1 cellular context compared by ENCODE assay signal in genomic region chr1:179586107-179586823, GRCh38.
A peak's percentile ranks its signal among the peaks of the same experiment; 100 is the strongest.
TF ChIP-seq lines count a peak whose summit lies in the region.

No MANE protein-coding gene starts in this region.

TF ChIP-seq in HEK293, 187 proteins besides CTCF, POLR2A, EP300 and RAD21 (continued from another document and continues in another):
- TF ChIP-seq AEBP2 (tag by site-specific recombination; IDR thresholded peaks at IDR 0.05; ENCODE audit: borderline replicate concordance) (no peak), ZNF48 (tag by site-specific recombination; IDR thresholded peaks at IDR 0.05) (no peak), ZNF549 (tag by site-specific recombination; IDR thresholded peaks at IDR 0.05) (no peak), ZNF175 (tag by site-specific recombination; IDR thresholded peaks at IDR 0.05) (no peak), ZNF19 (tag by site-specific recombination; IDR thresholded peaks at IDR 0.05; ENCODE audit: low read depth) (no peak), ZNF18 (tag by site-specific recombination; IDR thresholded peaks at IDR 0.05) (no peak), ZNF768 (tag by site-specific recombination; IDR thresholded peaks at IDR 0.05) (no peak), ZNF677 (tag by site-specific recombination; IDR thresholded peaks at IDR 0.05) (no peak), GLI4 (tag by site-specific recombination; IDR thresholded peaks at IDR 0.05) (no peak), GLIS2 (tag by site-specific recombination; IDR thresholded peaks at IDR 0.05) (peak; percentile 85), ZNF664 (tag by site-specific recombination; IDR thresholded peaks at IDR 0.05) (no peak), ZNF202 (tag by site-specific recombination; IDR thresholded peaks at IDR 0.05; ENCODE audit: borderline replicate concordance) (no peak), KLF1 (tag by site-specific recombination; IDR thresholded peaks at IDR 0.05) (no peak), INSM2 (tag by site-specific recombination; IDR thresholded peaks at IDR 0.05) (no peak), ZNF654 (tag by site-specific recombination; IDR thresholded peaks at IDR 0.05; ENCODE audit: low read depth) (no peak), ZNF560 (tag by site-specific recombination; IDR thresholded peaks at IDR 0.05; ENCODE audit: borderline replicate concordance) (no peak), ZNF521 (tag by site-specific recombination; IDR thresholded peaks at IDR 0.05) (no peak), ZNF248 (tag by site-specific recombination; IDR thresholded peaks at IDR 0.05) (no peak), REST (tag by site-specific recombination; IDR thresholded peaks at IDR 0.05) (no peak), ZNF544 (tag by site-specific recombination; IDR thresholded peaks at IDR 0.05) (no peak), SP2 (tag by site-specific recombination; IDR thresholded peaks at IDR 0.05) (no peak), ZBTB49 (tag by site-specific recombination; IDR thresholded peaks at IDR 0.05; ENCODE audit: low read depth) (no peak), ZNF518A (tag by site-specific recombination; conservative IDR thresholded peaks at IDR 0.05; ENCODE audit: low read depth) (no peak), ZFP69B (tag by site-specific recombination; IDR thresholded peaks at IDR 0.05) (peak; percentile 23; the same call in 1 of the 2 replicates), ZXDB (tag by site-specific recombination; IDR thresholded peaks at IDR 0.05) (no peak), ZNF473 (tag by site-specific recombination; IDR thresholded peaks at IDR 0.05) (no peak), ZNF555 (tag by site-specific recombination; conservative IDR thresholded peaks at IDR 0.05) (no peak), RBAK (tag by site-specific recombination; IDR thresholded peaks at IDR 0.05) (no peak), ZNF302 (tag by site-specific recombination; IDR thresholded peaks at IDR 0.05; ENCODE audit: low read depth) (no peak), ZBTB20 (tag by site-specific recombination; IDR thresholded peaks at IDR 0.05) (peak; percentile 98), ZNF488 (tag by site-specific recombination; IDR thresholded peaks at IDR 0.05) (no peak), PRDM2 (tag by site-specific recombination; IDR thresholded peaks at IDR 0.05; ENCODE audit: borderline replicate concordance) (no peak), ZNF184 (tag by site-specific recombination; IDR thresholded peaks at IDR 0.05) (no peak), ZNF514 (tag by site-specific recombination; IDR thresholded peaks at IDR 0.05) (no peak), ZNF571 (tag by site-specific recombination; IDR thresholded peaks at IDR 0.05) (no peak), ZNF157 (tag by site-specific recombination; IDR thresholded peaks at IDR 0.05) (no peak), ZNF830 (tag by site-specific recombination; IDR thresholded peaks at IDR 0.05; ENCODE audit: low read depth) (no peak), ZBTB8A (tag by site-specific recombination; IDR thresholded peaks at IDR 0.05) (peak; percentile 99), ZNF658 (tag by site-specific recombination; IDR thresholded peaks at IDR 0.05) (no peak)
